ENCODE assay signal across 13 cellular contexts in the genomic region with DNA sequence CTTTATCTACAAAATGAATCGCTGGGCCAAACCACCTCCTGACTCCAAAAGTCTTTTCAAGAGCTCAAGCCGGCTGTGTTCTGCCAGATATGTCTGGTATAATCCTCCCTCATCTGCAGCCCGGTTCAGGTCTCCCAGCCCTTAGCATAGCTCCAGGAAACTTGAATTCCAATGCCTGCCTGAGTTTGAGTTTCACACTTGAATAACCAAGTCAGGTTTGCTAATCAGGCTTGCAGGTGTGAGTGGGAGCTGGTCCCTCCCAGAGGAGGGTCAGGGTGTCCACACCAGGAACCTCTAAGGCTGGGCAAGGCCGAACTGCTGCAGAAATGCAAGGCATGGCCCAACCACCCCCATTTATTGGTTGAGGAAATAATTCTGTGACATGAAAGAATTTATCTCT.
DNase-seq lines count a peak whose midpoint lies in the region; ATAC-seq and TF ChIP-seq lines count a peak whose summit lies in the region.
"Had no signal": no experiment of that assay in that cellular context is flagged by ENCODE, and none has a peak within 500 bp of the region (broad histone marks: within the 10 kb centered on the region; RNA-seq: fewer than 3 reads in every experiment).

No MANE protein-coding gene starts in this region.

- no peak overlapping the region for H2BK12ac ChIP-seq in H9 (ENCODE audit: insufficient read length, low read depth, low read length)

- H3K4me1 Mint-ChIP-seq in H9 (peaks cover 17 to 29% of the 10 kb centered on the region in 2 experiments), neural progenitor cell (peaks cover 47% of the 10 kb centered on the region)
- H3K4me1 Mint-ChIP-seq in activated naive CD8-positive, alpha-beta T cell treated with anti-CD3 and anti-CD28 coated beads for 36 hours: peaks cover 24% of the 10 kb centered on the region

- H3K4me3 Mint-ChIP-seq in H9 (no peak overlapping the region), neural progenitor cell (no peak overlapping the region)
- no peak overlapping the region for H3K4me3 Mint-ChIP-seq in activated naive CD8-positive, alpha-beta T cell treated with anti-CD3 and anti-CD28 coated beads for 36 hours
- H3K4me3 Mint-ChIP-seq: IgD-negative memory B cell; stimulated activated effector memory CD8-positive, alpha-beta T cell treated with anti-CD3 and anti-CD28 coated beads, Interleukin-12 subunit alpha, Interleukin-12 subunit beta, amount 100 ng/mL, for 72 hours had no signal

- H3K27me3 Mint-ChIP-seq in H9 (ENCODE audit: low read depth) (peaks cover 10% of the 10 kb centered on the region), neural progenitor cell (ENCODE audit: insufficient read depth, low read depth) (peaks cover 11% of the 10 kb centered on the region)
- peaks cover 8% of the 10 kb centered on the region for H3K27me3 Mint-ChIP-seq in activated naive CD8-positive, alpha-beta T cell treated with anti-CD3 and anti-CD28 coated beads for 36 hours

- no peaks in the 10 kb centered on the region for H3K27me3 ChIP-seq in H9 (ENCODE audit: insufficient read depth, low read length)
- H3K27me3 ChIP-seq in adrenal gland: no peaks in the 10 kb centered on the region
- no peaks in the 10 kb centered on the region for H3K27me3 ChIP-seq in sigmoid colon
- no peaks in the 10 kb centered on the region for H3K27me3 ChIP-seq in neural progenitor cell

- H4K20me1 ChIP-seq in H9 (ENCODE audit: control insufficient read depth, insufficient read depth, insufficient read length) (no peaks in the 10 kb centered on the region), neural progenitor cell (ENCODE audit: low read depth) (no peaks in the 10 kb centered on the region)

- H3K9me3 Mint-ChIP-seq in H9 (no peaks in the 10 kb centered on the region; a peak in 3 of 5 replicates), neural progenitor cell (no peaks in the 10 kb centered on the region)
- H3K9me3 Mint-ChIP-seq in activated naive CD8-positive, alpha-beta T cell treated with anti-CD3 and anti-CD28 coated beads for 36 hours: no peaks in the 10 kb centered on the region
- H3K9me3 Mint-ChIP-seq: IgD-negative memory B cell; stimulated activated effector memory CD8-positive, alpha-beta T cell treated with anti-CD3 and anti-CD28 coated beads, Interleukin-12 subunit alpha, Interleukin-12 subunit beta, amount 100 ng/mL, for 72 hours had no signal

- WGBS in H9 (ENCODE audit: extremely low coverage, insufficient read length, low lambda C conversion rate): no CpG with 5 or more reads among the region's 4 CpGs
- WGBS in adrenal gland, 4 donors: 28 to 53% (median 52%) methylated on average over 4 of the region's 4 CpGs
- 68 to 81% methylated on average over 4 of the region's 4 CpGs for WGBS in sigmoid colon, 2 donors

- H3K4me1 ChIP-seq in H9 (ENCODE audit: insufficient read depth, low read length) (no peaks in the 10 kb centered on the region; the same call in 1 of the 2 replicates), adrenal gland (replicated peaks in 1 of 2) (peaks cover 12 to 20% of the 10 kb centered on the region in 2 donors), sigmoid colon (peaks cover 0 to 18% (median 12%) of the 10 kb centered on the region in 4 donors), neural progenitor cell (peaks cover 16% of the 10 kb centered on the region)

- H4K8ac ChIP-seq in H9 (replicated peaks; ENCODE audit: insufficient read length, low read depth, low read length): no peak overlapping the region

- peaks cover 5% of the 10 kb centered on the region for H3F3A ChIP-seq in neural progenitor cell (ENCODE audit: low read depth)

- no peak overlapping the region for H3K9ac ChIP-seq in H9 (ENCODE audit: extremely low read depth, insufficient read length, low read length)
- H3K9ac ChIP-seq in neural progenitor cell: no peak overlapping the region

- no peak overlapping the region for H2BK15ac ChIP-seq in H9 (ENCODE audit: low read depth, low read length)

- H3K36me3 Mint-ChIP-seq in H9 (ENCODE audit: insufficient read depth in 1 of 3, low read depth in 3 of 3) (no peaks in the 10 kb centered on the region; a peak in 1 of 7 replicates), neural progenitor cell (no peaks in the 10 kb centered on the region)
- no peaks in the 10 kb centered on the region for H3K36me3 Mint-ChIP-seq in activated naive CD8-positive, alpha-beta T cell treated with anti-CD3 and anti-CD28 coated beads for 36 hours
- H3K36me3 Mint-ChIP-seq: stimulated activated effector memory CD8-positive, alpha-beta T cell treated with anti-CD3 and anti-CD28 coated beads, Interleukin-12 subunit alpha, Interleukin-12 subunit beta, amount 100 ng/mL, for 72 hours had no signal

- H4K91ac ChIP-seq in H9 (ENCODE audit: insufficient read length, low read depth, low read length): no peak overlapping the region

- no peak for TF ChIP-seq EP300 in sigmoid colon (IDR thresholded peaks at IDR 0.05)

- no peak overlapping the region for H3K18ac ChIP-seq in H9 (ENCODE audit: insufficient read length, low read depth, low read length)

- DNase-seq in H9 (no peak), adrenal gland (peak in 3 of 7 donors; percentile 38 to 48 (median 39)), Right ventricle myocardium superior (no peak), sigmoid colon (no peak), NCI-H526 treated with DMSO at 0.1 percent for 48 hours (lab: John Stamatoyannopoulos, UW) (no peak), GM10248 (ENCODE audit: extremely low spot score) (no peak), neural progenitor cell (ENCODE audit: low spot score) (no peak)
- no peak for DNase-seq in activated naive CD8-positive, alpha-beta T cell treated with anti-CD3 and anti-CD28 coated beads for 36 hours
- DNase-seq: NCI-H1105, SIG-M5, T1000 had no signal

- H3K4me3 ChIP-seq in adrenal gland: no peak overlapping the region
- H3K4me3 ChIP-seq in sigmoid colon: no peak overlapping the region
- H3K4me3 ChIP-seq in neural progenitor cell: no peak overlapping the region

- H3K27ac ChIP-seq in H9 (ENCODE audit: insufficient read length, low read depth, low read length) (no peak overlapping the region), adrenal gland (peak overlapping the region in 4 of 5 donors; percentile 26 to 76 (median 56)), sigmoid colon (peak overlapping the region in 3 of 4 donors; percentile 21 to 88 (median 76)), neural progenitor cell (no peak overlapping the region)

- H3K27ac Mint-ChIP-seq in H9 (peak overlapping the region in 2 of 3 experiments; percentile 55 to 71; a peak in 4 of 7 replicates), neural progenitor cell (no peak overlapping the region)
- H3K27ac Mint-ChIP-seq in activated naive CD8-positive, alpha-beta T cell treated with anti-CD3 and anti-CD28 coated beads for 36 hours: no peak overlapping the region
- H3K27ac Mint-ChIP-seq: IgD-negative memory B cell; stimulated activated effector memory CD8-positive, alpha-beta T cell treated with anti-CD3 and anti-CD28 coated beads, Interleukin-12 subunit alpha, Interleukin-12 subunit beta, amount 100 ng/mL, for 72 hours had no signal

- intact Hi-C loops in adrenal gland (cut with DNase I): loop anchor here in 1 of 2 donors (5.0 kb wide), 1 partner anchor 46 kb away; no protein-coding TSS in a partner anchor
- intact Hi-C loops in Right ventricle myocardium superior (cut with DNase I): no loop called here
- intact Hi-C loops in sigmoid colon (cut with DNase I): no loop called here

- H2BK20ac ChIP-seq in H9 (ENCODE audit: low read depth, low read length, poor library complexity, severe bottlenecking): no peak overlapping the region

- H3K79me2 ChIP-seq in H9 (ENCODE audit: insufficient read depth, low read length) (no peaks in the 10 kb centered on the region), neural progenitor cell (ENCODE audit: low read depth) (no peaks in the 10 kb centered on the region)

- H3K36me3 ChIP-seq in adrenal gland (replicated peaks in 1 of 2): no peaks in the 10 kb centered on the region
- no peaks in the 10 kb centered on the region for H3K36me3 ChIP-seq in sigmoid colon
- H3K36me3 ChIP-seq in neural progenitor cell: no peaks in the 10 kb centered on the region

- no peak overlapping the region for H3K56ac ChIP-seq in H9 (ENCODE audit: insufficient read length, low read depth, low read length)

- ATAC-seq in Right ventricle myocardium superior (ENCODE audit: poor library complexity): peak; percentile 24
- ATAC-seq: stimulated activated effector memory CD8-positive, alpha-beta T cell treated with anti-CD3 and anti-CD28 coated beads, Interleukin-12 subunit alpha, Interleukin-12 subunit beta, amount 100 ng/mL, for 72 hours had no signal

- H2AFZ ChIP-seq in H9 (ENCODE audit: low read length): no peak overlapping the region
- no peak overlapping the region for H2AFZ ChIP-seq in neural progenitor cell (replicated peaks)

- no peaks in the 10 kb centered on the region for H3K23me2 ChIP-seq in H9 (ENCODE audit: insufficient read length, low read depth, low read length, poor library complexity, severe bottlenecking)

- H2BK120ac ChIP-seq in H9 (ENCODE audit: low read depth, low read length, poor library complexity, severe bottlenecking): no peak overlapping the region

- no peak overlapping the region for H4K5ac ChIP-seq in H9 (ENCODE audit: insufficient read length, low read depth, low read length)

- no peak overlapping the region for H3K23ac ChIP-seq in H9 (ENCODE audit: insufficient read length, low read depth, low read length)

- H3K9me3 ChIP-seq in H9 (ENCODE audit: control insufficient read depth, low read depth, low read length) (no peaks in the 10 kb centered on the region), adrenal gland (replicated peaks in 1 of 3) (no peaks in the 10 kb centered on the region), sigmoid colon (no peaks in the 10 kb centered on the region), neural progenitor cell (ENCODE audit: low read depth) (no peaks in the 10 kb centered on the region)

- H3K79me1 ChIP-seq in H9 (ENCODE audit: insufficient read depth, low read depth, low read length, poor library complexity, severe bottlenecking): no peaks in the 10 kb centered on the region

- no peak for TF ChIP-seq POLR2A in adrenal gland (IDR thresholded peaks at IDR 0.05)
- no peak for TF ChIP-seq POLR2A in sigmoid colon (IDR thresholded peaks at IDR 0.05)

- H3K4me2 ChIP-seq in H9 (ENCODE audit: insufficient read depth, insufficient read length, low read length): no peak overlapping the region
- H3K4me2 ChIP-seq in neural progenitor cell: no peak overlapping the region

- POLR2A ChIA-PET in GM10248 (lab: Yijun Ruan, JAX): no interaction called here

- H3K4ac ChIP-seq in H9 (ENCODE audit: low read depth, low read length): no peak overlapping the region

- no peak overlapping the region for H3K14ac ChIP-seq in H9 (ENCODE audit: insufficient read depth, low read length)

- H2AK5ac ChIP-seq in H9 (ENCODE audit: insufficient read length, low read length): no peak overlapping the region

- CTCF ChIA-PET in GM10248 (lab: Yijun Ruan, JAX): no interaction called here

- H2BK5ac ChIP-seq in H9 (ENCODE audit: insufficient read length, low read length): no peak overlapping the region

- H3T11ph ChIP-seq in H9 (ENCODE audit: low read length): no peak overlapping the region

- TF ChIP-seq CTCF in H9 (conservative IDR thresholded peaks at IDR 0.05) (no peak), adrenal gland (IDR thresholded peaks at IDR 0.05) (no peak), sigmoid colon (IDR thresholded peaks at IDR 0.05) (no peak), GM10248 (IDR thresholded peaks at IDR 0.05; ENCODE audit: control extremely low read depth, extremely low read depth, low read depth, missing control alignments) (no peak), neural progenitor cell (IDR thresholded peaks at IDR 0.05) (no peak)

Comparison
In these comparisons a context has a peak if more than half of its experiments do, and no peak if none do; other contexts are left out.
1. H3K27ac ChIP-seq: peak in adrenal gland (4 of 5) and sigmoid colon (3 of 4); none in H9 (single experiment) and neural progenitor cell (single experiment).
2. H3K27ac Mint-ChIP-seq: peak in H9 (2 of 3); none in activated naive CD8-positive, alpha-beta T cell treated with anti-CD3 and anti-CD28 coated beads for 36 hours (single experiment) and neural progenitor cell (single experiment).